1 cellular context compared by ENCODE assay signal in genomic region chr7:47576909-47577255, GRCh38.
TF ChIP-seq lines count a peak whose summit lies in the region.

No MANE protein-coding gene starts in this region.

TF ChIP-seq in GM23338, 12 proteins besides CTCF, POLR2A, EP300 and RAD21 (continued from another document):
- TF ChIP-seq, protein P1, sequence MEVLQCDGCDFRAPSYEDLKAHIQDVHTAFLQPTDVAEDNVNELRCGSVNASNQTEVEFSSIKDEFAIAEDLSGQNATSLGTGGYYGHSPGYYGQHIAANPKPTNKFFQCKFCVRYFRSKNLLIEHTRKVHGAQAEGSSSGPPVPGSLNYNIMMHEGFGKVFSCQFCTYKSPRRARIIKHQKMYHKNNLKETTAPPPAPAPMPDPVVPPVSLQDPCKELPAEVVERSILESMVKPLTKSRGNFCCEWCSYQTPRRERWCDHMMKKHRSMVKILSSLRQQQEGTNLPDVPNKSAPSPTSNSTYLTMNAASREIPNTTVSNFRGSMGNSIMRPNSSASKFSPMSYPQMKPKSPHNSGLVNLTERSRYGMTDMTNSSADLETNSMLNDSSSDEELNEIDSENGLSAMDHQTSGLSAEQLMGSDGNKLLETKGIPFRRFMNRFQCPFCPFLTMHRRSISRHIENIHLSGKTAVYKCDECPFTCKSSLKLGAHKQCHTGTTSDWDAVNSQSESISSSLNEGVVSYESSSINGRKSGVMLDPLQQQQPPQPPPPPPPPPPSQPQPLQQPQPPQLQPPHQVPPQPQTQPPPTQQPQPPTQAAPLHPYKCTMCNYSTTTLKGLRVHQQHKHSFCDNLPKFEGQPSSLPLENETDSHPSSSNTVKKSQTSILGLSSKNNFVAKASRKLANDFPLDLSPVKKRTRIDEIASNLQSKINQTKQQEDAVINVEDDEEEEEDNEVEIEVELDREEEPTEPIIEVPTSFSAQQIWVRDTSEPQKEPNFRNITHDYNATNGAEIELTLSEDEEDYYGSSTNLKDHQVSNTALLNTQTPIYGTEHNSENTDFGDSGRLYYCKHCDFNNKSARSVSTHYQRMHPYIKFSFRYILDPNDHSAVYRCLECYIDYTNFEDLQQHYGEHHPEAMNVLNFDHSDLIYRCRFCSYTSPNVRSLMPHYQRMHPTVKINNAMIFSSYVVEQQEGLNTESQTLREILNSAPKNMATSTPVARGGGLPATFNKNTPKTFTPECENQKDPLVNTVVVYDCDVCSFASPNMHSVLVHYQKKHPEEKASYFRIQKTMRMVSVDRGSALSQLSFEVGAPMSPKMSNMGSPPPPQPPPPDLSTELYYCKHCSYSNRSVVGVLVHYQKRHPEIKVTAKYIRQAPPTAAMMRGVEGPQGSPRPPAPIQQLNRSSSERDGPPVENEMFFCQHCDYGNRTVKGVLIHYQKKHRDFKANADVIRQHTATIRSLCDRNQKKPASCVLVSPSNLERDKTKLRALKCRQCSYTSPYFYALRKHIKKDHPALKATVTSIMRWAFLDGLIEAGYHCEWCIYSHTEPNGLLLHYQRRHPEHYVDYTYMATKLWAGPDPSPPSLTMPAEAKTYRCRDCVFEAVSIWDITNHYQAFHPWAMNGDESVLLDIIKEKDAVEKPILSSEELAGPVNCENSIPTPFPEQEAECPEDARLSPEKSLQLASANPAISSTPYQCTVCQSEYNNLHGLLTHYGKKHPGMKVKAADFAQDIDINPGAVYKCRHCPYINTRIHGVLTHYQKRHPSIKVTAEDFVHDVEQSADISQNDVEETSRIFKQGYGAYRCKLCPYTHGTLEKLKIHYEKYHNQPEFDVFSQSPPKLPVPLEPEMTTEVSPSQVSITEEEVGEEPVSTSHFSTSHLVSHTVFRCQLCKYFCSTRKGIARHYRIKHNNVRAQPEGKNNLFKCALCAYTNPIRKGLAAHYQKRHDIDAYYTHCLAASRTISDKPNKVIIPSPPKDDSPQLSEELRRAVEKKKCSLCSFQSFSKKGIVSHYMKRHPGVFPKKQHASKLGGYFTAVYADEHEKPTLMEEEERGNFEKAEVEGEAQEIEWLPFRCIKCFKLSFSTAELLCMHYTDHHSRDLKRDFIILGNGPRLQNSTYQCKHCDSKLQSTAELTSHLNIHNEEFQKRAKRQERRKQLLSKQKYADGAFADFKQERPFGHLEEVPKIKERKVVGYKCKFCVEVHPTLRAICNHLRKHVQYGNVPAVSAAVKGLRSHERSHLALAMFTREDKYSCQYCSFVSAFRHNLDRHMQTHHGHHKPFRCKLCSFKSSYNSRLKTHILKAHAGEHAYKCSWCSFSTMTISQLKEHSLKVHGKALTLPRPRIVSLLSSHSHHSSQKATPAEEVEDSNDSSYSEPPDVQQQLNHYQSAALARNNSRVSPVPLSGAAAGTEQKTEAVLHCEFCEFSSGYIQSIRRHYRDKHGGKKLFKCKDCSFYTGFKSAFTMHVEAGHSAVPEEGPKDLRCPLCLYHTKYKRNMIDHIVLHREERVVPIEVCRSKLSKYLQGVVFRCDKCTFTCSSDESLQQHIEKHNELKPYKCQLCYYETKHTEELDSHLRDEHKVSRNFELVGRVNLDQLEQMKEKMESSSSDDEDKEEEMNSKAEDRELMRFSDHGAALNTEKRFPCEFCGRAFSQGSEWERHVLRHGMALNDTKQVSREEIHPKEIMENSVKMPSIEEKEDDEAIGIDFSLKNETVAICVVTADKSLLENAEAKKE (CRISPR knock-in tag; IDR thresholded peaks at IDR 0.05), result no peak
- no peak for TF ChIP-seq EZH2 (IDR thresholded peaks at IDR 0.05; ENCODE audit: low read depth, unreplicated experiment)
